7 cellular contexts compared by ENCODE assay signal in the genomic region with DNA sequence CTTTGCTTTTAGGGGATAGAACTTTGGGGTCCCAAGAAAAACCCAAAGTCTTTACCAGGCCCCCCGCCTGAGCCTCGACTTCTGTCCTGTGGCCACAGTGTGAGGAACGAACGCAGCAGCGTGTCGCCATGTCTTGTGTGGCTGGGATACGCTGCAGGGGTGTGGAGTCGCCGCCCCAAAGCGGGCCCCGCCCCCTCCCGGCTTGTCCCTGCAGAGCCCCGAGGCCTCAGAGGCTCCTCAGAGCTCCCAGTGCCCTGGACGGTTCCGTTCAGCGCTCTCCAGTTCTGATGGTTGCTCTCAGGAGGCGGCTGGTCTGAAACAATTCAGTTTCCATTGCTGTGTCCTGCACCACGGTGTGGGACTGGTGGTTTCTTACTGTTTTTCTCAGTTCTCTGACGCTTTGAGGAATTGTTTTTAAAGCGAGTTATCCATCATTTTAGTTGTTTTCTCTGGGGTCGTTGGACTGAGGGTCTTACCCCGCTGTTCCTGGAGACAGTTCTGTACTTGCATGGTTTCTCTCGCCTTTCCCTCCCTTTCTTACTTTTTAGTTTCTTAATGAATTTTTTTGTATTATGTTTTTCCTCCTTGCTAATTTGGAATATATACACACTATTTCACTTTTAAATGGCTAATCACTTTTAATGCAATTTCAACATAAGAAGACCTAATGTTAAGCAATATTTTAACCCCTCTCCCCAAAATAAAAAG. TPM values are rescaled to one million over a fixed set of nuclear protein-coding genes. Genes with fewer than 3 reads are reported as not detected.
DNase-seq lines count a peak whose midpoint lies in the region; ATAC-seq, FAIRE-seq and TF ChIP-seq lines count a peak whose summit lies in the region.
"Had no signal": no experiment of that assay in that cellular context is flagged by ENCODE, and none has a peak within 500 bp of the region (broad histone marks: within the 10 kb centered on the region; RNA-seq: fewer than 3 reads in every experiment).

No MANE protein-coding gene starts in this region.

- peaks cover 12% of the 10 kb centered on the region for H3K4me1 Mint-ChIP-seq in type B pancreatic cell (ENCODE audit: unreplicated experiment)

- H3K27me3 Mint-ChIP-seq in type B pancreatic cell, result no peaks in the 10 kb centered on the region

- H3K9me2 ChIP-seq in Loucy (replicated peaks; ENCODE audit: low read depth, low read length), result no peaks in the 10 kb centered on the region

- H3K4me3 ChIP-seq in Loucy (ENCODE audit: low read length, poor library complexity, severe bottlenecking) (peak overlapping the region; percentile 82), right lobe of liver (peak overlapping the region in 2 of 3 donors; percentile 28 to 34)

- H3K27me3 ChIP-seq in Loucy (ENCODE audit: insufficient read depth, low read length, poor library complexity, severe bottlenecking) (no peaks in the 10 kb centered on the region), right lobe of liver (no peaks in the 10 kb centered on the region)

- H3K36me3 ChIP-seq in Loucy (ENCODE audit: insufficient read depth, low read length) (no peaks in the 10 kb centered on the region), right lobe of liver (peaks cover 0 to 5% (median 1%) of the 10 kb centered on the region in 4 donors)

- 34% methylated on average over 11 of the region's 23 CpGs for WGBS in right lobe of liver (ENCODE audit: insufficient coverage, low coverage, low lambda C conversion rate, missing lambda C conversion rate)

- H3K27ac ChIP-seq in right lobe of liver, result peak overlapping the region in 1 of 3 donors; percentile 15

- H3K4me3 Mint-ChIP-seq in type B pancreatic cell, result peak overlapping the region; percentile 71

- TF ChIP-seq POLR2A in right lobe of liver (IDR thresholded peaks at IDR 0.05) (peak; percentile 50), GM12891 (IDR thresholded peaks at IDR 0.05; ENCODE audit: low read depth, low read length) (no peak)

- H2AFZ ChIP-seq in Loucy (ENCODE audit: low read length), result no peak overlapping the region

- TF ChIP-seq CTCF in Loucy (conservative IDR thresholded peaks at IDR 0.05; ENCODE audit: low read length), result no peak
- peak in 1 of 4 donors; percentile 7 for TF ChIP-seq CTCF in right lobe of liver (IDR thresholded peaks at IDR 0.05)
- no peak for TF ChIP-seq CTCF in type B pancreatic cell (conservative IDR thresholded peaks at IDR 0.05)

- H3K9me3 ChIP-seq in Loucy (ENCODE audit: insufficient read depth, low read depth, low read length), result no peaks in the 10 kb centered on the region
- no peaks in the 10 kb centered on the region for H3K9me3 ChIP-seq in right lobe of liver

- H3K4me1 ChIP-seq in Loucy (ENCODE audit: insufficient read depth, low read length, poor library complexity, severe bottlenecking), result peaks cover 21% of the 10 kb centered on the region
- peaks cover 0 to 23% (median 8%) of the 10 kb centered on the region in 4 donors for H3K4me1 ChIP-seq in right lobe of liver

- intact Hi-C loops in right lobe of liver (cut with DNase I), result no loop called here

- DNase-seq in activated effector memory CD4-positive, alpha-beta T cell treated with anti-CD3 and anti-CD28 coated beads, Interleukin-2, amount 50 U/mL, for 16 hours, result peak; percentile 91
- DNase-seq in right lobe of liver (peak; percentile 87 to 91 (median 90)), type B pancreatic cell (ENCODE audit: extremely low spot score, unreplicated experiment) (no peak), HPDE6-E6E7 (ENCODE audit: extremely low spot score) (no peak), GM12891 (ENCODE audit: insufficient read length, low spot score) (no peak)

- ATAC-seq in right lobe of liver, result peak; percentile 68 to 82 (median 74)

- no peaks in the 10 kb centered on the region for H3F3A ChIP-seq in Loucy (ENCODE audit: low read depth)

- H3K9ac ChIP-seq in Loucy (ENCODE audit: low read depth, low read length, poor library complexity, severe bottlenecking), result peak overlapping the region; percentile 89

- H4K20me1 ChIP-seq in Loucy (ENCODE audit: insufficient read depth, low read length, poor library complexity, severe bottlenecking), result no peaks in the 10 kb centered on the region

- H3K27ac Mint-ChIP-seq in type B pancreatic cell, result no peak overlapping the region

- no peaks in the 10 kb centered on the region for H3K36me3 Mint-ChIP-seq in type B pancreatic cell

- no peaks in the 10 kb centered on the region for H3K9me3 Mint-ChIP-seq in type B pancreatic cell

- H3K4me2 ChIP-seq in Loucy (ENCODE audit: low read depth, low read length, poor library complexity, severe bottlenecking), result peak overlapping the region; percentile 89

- peaks cover 11% of the 10 kb centered on the region for H3K79me2 ChIP-seq in Loucy (ENCODE audit: insufficient read depth, low read length)

- FAIRE-seq in GM12891 (lab: Jason Lieb, UNC), result no peak
- FAIRE-seq: colon had no signal

TF ChIP-seq in GM12891, 5 proteins besides CTCF, POLR2A, EP300 and RAD21:
- TF ChIP-seq TAF1 (IDR thresholded peaks at IDR 0.05; ENCODE audit: low read depth, low read length) (no peak), POU2F2 (IDR thresholded peaks at IDR 0.05; ENCODE audit: low read depth, low read length) (no peak), SPI1 (IDR thresholded peaks at IDR 0.05; ENCODE audit: low read depth, low read length) (no peak), POLR2AphosphoS5 (IDR thresholded peaks at IDR 0.05; ENCODE audit: low read depth, low read length) (no peak)

RNA-seq across cellular contexts. Expression of a gene that starts 1.6 kb away (rescaled TPM):
- total RNA-seq in right lobe of liver (10 to 100 TPM in 3 of 6 experiments, 1 to 10 TPM in 3; 4.7 to 15.1 (median 11.0) TPM), type B pancreatic cell (ENCODE audit: low replicate concordance) (20.7 and 37.2 TPM in 2 replicates)
- 2.3 TPM for polyA plus RNA-seq in GM12891 (2012; ENCODE audit: low read depth, missing spikeins)

RNA-seq across cellular contexts. Expression of a gene that starts 7.9 kb away (rescaled TPM):
- total RNA-seq in right lobe of liver (10 to 100 TPM in 5 of 6 experiments, 1 to 10 TPM in 1; 9.6 to 30.9 (median 23.0) TPM), type B pancreatic cell (ENCODE audit: low replicate concordance) (2.8 and 3.8 TPM in 2 replicates)
- polyA plus RNA-seq in GM12891 (2012; ENCODE audit: low read depth, missing spikeins), result 0.23 TPM

RNA-seq across cellular contexts. Expression of a gene that starts 11.9 kb away (rescaled TPM):
- total RNA-seq in right lobe of liver, result 10 to 100 TPM in 1 of 6 experiments, 1 to 10 TPM in 5; 4.6 to 10.5 (median 5.7) TPM
- total RNA-seq in type B pancreatic cell (ENCODE audit: low replicate concordance), result 17.0 and 21.2 TPM in 2 replicates
- polyA plus RNA-seq in GM12891 (2012; ENCODE audit: low read depth, missing spikeins), result 1.9 TPM

RNA-seq across cellular contexts. Expression of a gene that starts 26.1 kb away (rescaled TPM):
- 10 to 100 TPM; 27.9 to 60.1 (median 45.7) TPM for total RNA-seq in right lobe of liver
- total RNA-seq in type B pancreatic cell (ENCODE audit: low replicate concordance), result 20.5 and 30.9 TPM in 2 replicates
- 0.46 TPM for polyA plus RNA-seq in GM12891 (2012; ENCODE audit: low read depth, missing spikeins)

RNA-seq across cellular contexts. Expression of a gene that starts 53.0 kb away (rescaled TPM):
- 10 to 100 TPM; 22.0 to 31.8 (median 23.6) TPM for total RNA-seq in right lobe of liver
- total RNA-seq in type B pancreatic cell (ENCODE audit: low replicate concordance), result 21.4 and 33.6 TPM in 2 replicates
- polyA plus RNA-seq in GM12891 (2012; ENCODE audit: low read depth, missing spikeins), result 20.5 TPM

Comparison
In these comparisons a context has a peak if more than half of its experiments do, and no peak if none do; other contexts are left out.
1. DNase-seq: peak in activated effector memory CD4-positive, alpha-beta T cell treated with anti-CD3 and anti-CD28 coated beads, Interleukin-2, amount 50 U/mL, for 16 hours (single experiment) and right lobe of liver (3 of 3); none in type B pancreatic cell (single experiment), HPDE6-E6E7 (single experiment) and GM12891 (single experiment).